In the genomic region with DNA sequence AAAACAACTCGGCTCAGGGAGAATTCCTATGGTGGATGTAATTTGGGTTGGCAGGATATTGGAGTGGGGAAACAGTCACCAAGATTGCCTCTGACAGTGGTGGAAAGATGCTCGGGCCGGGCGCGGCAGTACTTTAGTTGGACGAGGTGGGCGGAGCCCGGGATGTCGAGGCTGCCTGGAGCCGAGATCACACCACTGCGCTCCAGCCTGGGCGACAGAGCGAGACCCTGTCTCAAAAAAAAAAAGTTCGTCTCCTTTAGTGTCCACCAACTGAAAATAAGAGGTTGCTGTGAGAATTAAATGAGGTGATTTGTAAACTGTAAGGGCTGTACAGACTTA, we compare ENCODE assay signal across 8 cellular contexts. TPM values are rescaled to one million over a fixed set of nuclear protein-coding genes. Genes with fewer than 3 reads are reported as not detected.
DNase-seq lines count a peak whose midpoint lies in the region; ATAC-seq and TF ChIP-seq lines count a peak whose summit lies in the region.

No MANE protein-coding gene starts in this region.

- H3K36me3 ChIP-seq in SK-N-SH (replicated peaks in 1 of 2; ENCODE audit: control insufficient read depth in 1 of 2, insufficient read depth in 2 of 2, low read length in 1 of 2), result peaks cover 33 to 39% of the 10 kb centered on the region in 2 experiments
- H3K36me3 ChIP-seq in iPS DF 6.9 (ENCODE audit: control insufficient read depth, insufficient read depth, low read length), result peaks cover 12% of the 10 kb centered on the region
- H3K36me3 ChIP-seq in skeletal muscle tissue (ENCODE audit: control insufficient read depth in 3 of 3, insufficient read depth in 3 of 3, low read length in 3 of 3), result peaks cover 12 to 32% (median 32%) of the 10 kb centered on the region in 3 donors

- peaks cover 61% of the 10 kb centered on the region for H3K79me2 ChIP-seq in SK-N-SH (ENCODE audit: insufficient read depth)

- peak; percentile 17 for DNase-seq in DMS53 treated with DMSO at 0.1 percent for 48 hours (lab: John Stamatoyannopoulos, UW; ENCODE audit: unreplicated experiment)
- peak; percentile 54 for DNase-seq in SK-N-SH
- no peak for DNase-seq in iPS DF 6.9 (ENCODE audit: low read depth, low spot score)
- DNase-seq in foreskin melanocyte, result no peak
- DNase-seq in GM13976 (ENCODE audit: low spot score), result no peak

- TF ChIP-seq CTCF in SK-N-SH (IDR thresholded peaks at IDR 0.05) (no peak), GM13976 (IDR thresholded peaks at IDR 0.05; ENCODE audit: borderline replicate concordance, control extremely low read depth, extremely low read depth, insufficient read depth, missing control alignments) (no peak)

- H3K27me3 ChIP-seq in SK-N-SH (ENCODE audit: insufficient read depth), result no peaks in the 10 kb centered on the region
- no peaks in the 10 kb centered on the region for H3K27me3 ChIP-seq in iPS DF 6.9 (ENCODE audit: control insufficient read depth, insufficient read depth, low read length)
- no peaks in the 10 kb centered on the region for H3K27me3 ChIP-seq in skeletal muscle tissue (ENCODE audit: control insufficient read depth in 3 of 3, insufficient read depth in 3 of 3, low read length in 3 of 3)

- H3K4me1 ChIP-seq in SK-N-SH (ENCODE audit: control insufficient read depth in 1 of 2, insufficient read depth in 2 of 2, low read depth in 1 of 2, low read length in 1 of 2) (peaks cover 5 to 24% of the 10 kb centered on the region in 2 experiments; a peak in 3 of 4 replicates), iPS DF 6.9 (ENCODE audit: control insufficient read depth, insufficient read depth, low read length) (no peaks in the 10 kb centered on the region), skeletal muscle tissue (ENCODE audit: control insufficient read depth in 3 of 3, insufficient read depth in 3 of 3, low read length in 3 of 3) (peaks cover 17 to 25% (median 20%) of the 10 kb centered on the region in 3 donors)

- peak overlapping the region; percentile 93 to 95 for H3K27ac ChIP-seq in SK-N-SH (ENCODE audit: low read depth in 2 of 2, low read length in 1 of 2)
- H3K27ac ChIP-seq in angular gyrus (ENCODE audit: low read depth, low read length), result peak overlapping the region; percentile 60
- no peak overlapping the region for H3K27ac ChIP-seq in iPS DF 6.9 (ENCODE audit: low read length)
- peak overlapping the region; percentile 89 for H3K27ac ChIP-seq in skeletal muscle tissue (ENCODE audit: low read depth, low read length)

- ATAC-seq in HG03175 (IDR thresholded peaks at IDR 0.05; ENCODE audit: unreplicated experiment), result peak; percentile 32

- H3K4me3 ChIP-seq in SK-N-SH (ENCODE audit: low read depth in 2 of 2, low read length in 1 of 2), result peak overlapping the region; percentile 96 to 99
- H3K4me3 ChIP-seq in iPS DF 6.9 (ENCODE audit: low read length), result peak overlapping the region; percentile 95
- peak overlapping the region; percentile 83 to 99 (median 96) for H3K4me3 ChIP-seq in skeletal muscle tissue (ENCODE audit: low read length in 3 of 3)

- peak overlapping the region; percentile 85 for H2AFZ ChIP-seq in SK-N-SH (ENCODE audit: low read depth)

- 0% methylated on average over 14 of the region's 14 CpGs for WGBS in SK-N-SH (ENCODE audit: low lambda C conversion rate)
- no CpG with 5 or more reads among the region's 14 CpGs for WGBS in iPS DF 6.9 (ENCODE audit: insufficient coverage, insufficient read length)

- H3K9ac ChIP-seq in SK-N-SH (peak overlapping the region; percentile 91), skeletal muscle tissue (ENCODE audit: low read depth in 1 of 3, low read length in 3 of 3) (peak overlapping the region; percentile 93 to 94 (median 94))

- H3K4me2 ChIP-seq in SK-N-SH, result peak overlapping the region; percentile 88

- POLR2A ChIA-PET in SK-N-SH (lab: Yijun Ruan, JAX), result interaction anchor here (0.7 to 4.1 kb wide), 10 partner anchors 9 to 287 kb away, joined by 3 to 33 read pairs (median 6); a partner anchor contains a TSS

- CTCF ChIA-PET in SK-N-SH (lab: Yijun Ruan, JAX), result interaction anchor here (0.6 to 3.5 kb wide), 25 partner anchors 9 to 1868 kb away, joined by 3 to 30 read pairs (median 4); a partner anchor contains a TSS

- H3K9me2 ChIP-seq in SK-N-SH, result no peaks in the 10 kb centered on the region

- no peak for TF ChIP-seq RAD21 in SK-N-SH (IDR thresholded peaks at IDR 0.05; ENCODE audit: low read length)

- H4K20me1 ChIP-seq in SK-N-SH (ENCODE audit: insufficient read depth), result peaks cover 14% of the 10 kb centered on the region

- in situ Hi-C loops in GM13976 (cut with MboI; ENCODE audit: low sequenced_read_pairs, unreplicated experiment), result no loop called here

- H3K9me3 ChIP-seq in SK-N-SH (no peaks in the 10 kb centered on the region), iPS DF 6.9 (ENCODE audit: control insufficient read depth, insufficient read depth, low read length) (no peaks in the 10 kb centered on the region), skeletal muscle tissue (ENCODE audit: control insufficient read depth in 3 of 3, low read length in 3 of 3) (no peaks in the 10 kb centered on the region)

- H3F3A ChIP-seq in SK-N-SH (replicated peaks; ENCODE audit: insufficient read depth), result peaks cover 21% of the 10 kb centered on the region

- no peak for TF ChIP-seq EP300 in SK-N-SH (IDR thresholded peaks at IDR 0.05; ENCODE audit: borderline replicate concordance in 1 of 2, low read depth in 1 of 2, low read length in 1 of 2)

TF ChIP-seq in SK-N-SH, 30 proteins besides CTCF, POLR2A, EP300 and RAD21:
- peak; percentile 12; the same call in 1 of the 2 replicates for TF ChIP-seq MXI1 (IDR thresholded peaks at IDR 0.05; ENCODE audit: low read depth, low read length)
- TF ChIP-seq SMC3 (IDR thresholded peaks at IDR 0.05; ENCODE audit: low read depth, low read length), result no peak
- no peak for TF ChIP-seq FOXM1 (IDR thresholded peaks at IDR 0.05; ENCODE audit: low read depth)
- no peak for TF ChIP-seq SIN3A (IDR thresholded peaks at IDR 0.05; ENCODE audit: borderline replicate concordance, low read depth, low read length)
- TF ChIP-seq, protein P1, sequence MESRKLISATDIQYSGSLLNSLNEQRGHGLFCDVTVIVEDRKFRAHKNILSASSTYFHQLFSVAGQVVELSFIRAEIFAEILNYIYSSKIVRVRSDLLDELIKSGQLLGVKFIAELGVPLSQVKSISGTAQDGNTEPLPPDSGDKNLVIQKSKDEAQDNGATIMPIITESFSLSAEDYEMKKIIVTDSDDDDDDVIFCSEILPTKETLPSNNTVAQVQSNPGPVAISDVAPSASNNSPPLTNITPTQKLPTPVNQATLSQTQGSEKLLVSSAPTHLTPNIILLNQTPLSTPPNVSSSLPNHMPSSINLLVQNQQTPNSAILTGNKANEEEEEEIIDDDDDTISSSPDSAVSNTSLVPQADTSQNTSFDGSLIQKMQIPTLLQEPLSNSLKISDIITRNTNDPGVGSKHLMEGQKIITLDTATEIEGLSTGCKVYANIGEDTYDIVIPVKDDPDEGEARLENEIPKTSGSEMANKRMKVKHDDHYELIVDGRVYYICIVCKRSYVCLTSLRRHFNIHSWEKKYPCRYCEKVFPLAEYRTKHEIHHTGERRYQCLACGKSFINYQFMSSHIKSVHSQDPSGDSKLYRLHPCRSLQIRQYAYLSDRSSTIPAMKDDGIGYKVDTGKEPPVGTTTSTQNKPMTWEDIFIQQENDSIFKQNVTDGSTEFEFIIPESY (IDR thresholded peaks at IDR 0.05; ENCODE audit: borderline replicate concordance, low read depth), result no peak
- no peak for TF ChIP-seq RFX5 (IDR thresholded peaks at IDR 0.05; ENCODE audit: low read length)
- TF ChIP-seq, protein P2, sequence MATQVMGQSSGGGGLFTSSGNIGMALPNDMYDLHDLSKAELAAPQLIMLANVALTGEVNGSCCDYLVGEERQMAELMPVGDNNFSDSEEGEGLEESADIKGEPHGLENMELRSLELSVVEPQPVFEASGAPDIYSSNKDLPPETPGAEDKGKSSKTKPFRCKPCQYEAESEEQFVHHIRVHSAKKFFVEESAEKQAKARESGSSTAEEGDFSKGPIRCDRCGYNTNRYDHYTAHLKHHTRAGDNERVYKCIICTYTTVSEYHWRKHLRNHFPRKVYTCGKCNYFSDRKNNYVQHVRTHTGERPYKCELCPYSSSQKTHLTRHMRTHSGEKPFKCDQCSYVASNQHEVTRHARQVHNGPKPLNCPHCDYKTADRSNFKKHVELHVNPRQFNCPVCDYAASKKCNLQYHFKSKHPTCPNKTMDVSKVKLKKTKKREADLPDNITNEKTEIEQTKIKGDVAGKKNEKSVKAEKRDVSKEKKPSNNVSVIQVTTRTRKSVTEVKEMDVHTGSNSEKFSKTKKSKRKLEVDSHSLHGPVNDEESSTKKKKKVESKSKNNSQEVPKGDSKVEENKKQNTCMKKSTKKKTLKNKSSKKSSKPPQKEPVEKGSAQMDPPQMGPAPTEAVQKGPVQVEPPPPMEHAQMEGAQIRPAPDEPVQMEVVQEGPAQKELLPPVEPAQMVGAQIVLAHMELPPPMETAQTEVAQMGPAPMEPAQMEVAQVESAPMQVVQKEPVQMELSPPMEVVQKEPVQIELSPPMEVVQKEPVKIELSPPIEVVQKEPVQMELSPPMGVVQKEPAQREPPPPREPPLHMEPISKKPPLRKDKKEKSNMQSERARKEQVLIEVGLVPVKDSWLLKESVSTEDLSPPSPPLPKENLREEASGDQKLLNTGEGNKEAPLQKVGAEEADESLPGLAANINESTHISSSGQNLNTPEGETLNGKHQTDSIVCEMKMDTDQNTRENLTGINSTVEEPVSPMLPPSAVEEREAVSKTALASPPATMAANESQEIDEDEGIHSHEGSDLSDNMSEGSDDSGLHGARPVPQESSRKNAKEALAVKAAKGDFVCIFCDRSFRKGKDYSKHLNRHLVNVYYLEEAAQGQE (IDR thresholded peaks at IDR 0.05; ENCODE audit: low read depth, low read length), result no peak

RNA-seq across cellular contexts. Expression of a gene that starts 0.6 kb away (rescaled TPM):
- polyA plus RNA-seq in SK-N-SH (2012; rRNA removed), result 75.7 and 103 TPM in 2 replicates
- 114 and 122 TPM in 2 replicates for polyA plus RNA-seq in SK-N-SH (2012; cell fraction: cytosol; rRNA removed)
- polyA plus RNA-seq in SK-N-SH (2012; cell fraction: nucleus; rRNA removed), result 44.5 and 67.5 TPM in 2 replicates
- total RNA-seq in skeletal muscle tissue, result 29.2 TPM

RNA-seq across cellular contexts. Expression of a gene that starts 41.4 kb away (rescaled TPM):
- polyA plus RNA-seq in SK-N-SH (2012; rRNA removed), result 6.7 and 9.0 TPM in 2 replicates
- polyA plus RNA-seq in SK-N-SH (2012; cell fraction: cytosol; rRNA removed), result 6.2 and 6.5 TPM in 2 replicates
- 17.2 and 25.3 TPM in 2 replicates for polyA plus RNA-seq in SK-N-SH (2012; cell fraction: nucleus; rRNA removed)
- 10.4 TPM for total RNA-seq in skeletal muscle tissue

Comparison
In these comparisons a context has a peak if more than half of its experiments do, and no peak if none do; other contexts are left out.
1. DNase-seq: peak in DMS53 treated with DMSO at 0.1 percent for 48 hours (single experiment) and SK-N-SH (single experiment); none in iPS DF 6.9 (single experiment), foreskin melanocyte (single experiment) and GM13976 (single experiment).
2. Peak in every context shown above with its lines, with median percentiles within 50 percentile points of each other: H3K4me3 ChIP-seq.